In the genomic region with DNA sequence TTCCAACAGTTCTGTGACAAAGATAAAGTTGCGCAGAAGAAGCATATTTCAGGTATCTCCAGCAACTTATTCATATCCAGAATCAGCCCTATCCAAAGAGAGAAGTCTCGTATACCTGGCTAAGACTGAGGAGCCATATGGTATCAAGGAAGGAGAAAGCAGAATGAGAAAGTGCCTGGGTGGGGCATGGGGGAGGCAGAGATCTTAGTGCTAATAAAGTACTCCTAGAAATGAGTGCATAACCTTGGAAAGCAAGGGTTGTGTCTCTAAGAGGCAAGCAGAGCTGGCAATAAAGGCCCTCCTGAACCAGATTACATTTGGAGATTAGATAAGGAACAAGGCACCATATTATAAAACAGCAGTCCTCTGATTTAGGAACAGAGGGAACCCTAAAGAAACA, we compare ENCODE assay signal across 1 cellular context.
A peak's percentile ranks its signal among the peaks of the same experiment; 100 is the strongest.
TF ChIP-seq lines count a peak whose summit lies in the region.

No MANE protein-coding gene starts in this region.

TF ChIP-seq in K562, 482 proteins besides CTCF, POLR2A, EP300 and RAD21:
- TF ChIP-seq ZFPM2 (CRISPR knock-in tag; IDR thresholded peaks at IDR 0.05) = no peak
- TF ChIP-seq ATF7 (IDR thresholded peaks at IDR 0.05) = no peak
- TF ChIP-seq, protein P1, sequence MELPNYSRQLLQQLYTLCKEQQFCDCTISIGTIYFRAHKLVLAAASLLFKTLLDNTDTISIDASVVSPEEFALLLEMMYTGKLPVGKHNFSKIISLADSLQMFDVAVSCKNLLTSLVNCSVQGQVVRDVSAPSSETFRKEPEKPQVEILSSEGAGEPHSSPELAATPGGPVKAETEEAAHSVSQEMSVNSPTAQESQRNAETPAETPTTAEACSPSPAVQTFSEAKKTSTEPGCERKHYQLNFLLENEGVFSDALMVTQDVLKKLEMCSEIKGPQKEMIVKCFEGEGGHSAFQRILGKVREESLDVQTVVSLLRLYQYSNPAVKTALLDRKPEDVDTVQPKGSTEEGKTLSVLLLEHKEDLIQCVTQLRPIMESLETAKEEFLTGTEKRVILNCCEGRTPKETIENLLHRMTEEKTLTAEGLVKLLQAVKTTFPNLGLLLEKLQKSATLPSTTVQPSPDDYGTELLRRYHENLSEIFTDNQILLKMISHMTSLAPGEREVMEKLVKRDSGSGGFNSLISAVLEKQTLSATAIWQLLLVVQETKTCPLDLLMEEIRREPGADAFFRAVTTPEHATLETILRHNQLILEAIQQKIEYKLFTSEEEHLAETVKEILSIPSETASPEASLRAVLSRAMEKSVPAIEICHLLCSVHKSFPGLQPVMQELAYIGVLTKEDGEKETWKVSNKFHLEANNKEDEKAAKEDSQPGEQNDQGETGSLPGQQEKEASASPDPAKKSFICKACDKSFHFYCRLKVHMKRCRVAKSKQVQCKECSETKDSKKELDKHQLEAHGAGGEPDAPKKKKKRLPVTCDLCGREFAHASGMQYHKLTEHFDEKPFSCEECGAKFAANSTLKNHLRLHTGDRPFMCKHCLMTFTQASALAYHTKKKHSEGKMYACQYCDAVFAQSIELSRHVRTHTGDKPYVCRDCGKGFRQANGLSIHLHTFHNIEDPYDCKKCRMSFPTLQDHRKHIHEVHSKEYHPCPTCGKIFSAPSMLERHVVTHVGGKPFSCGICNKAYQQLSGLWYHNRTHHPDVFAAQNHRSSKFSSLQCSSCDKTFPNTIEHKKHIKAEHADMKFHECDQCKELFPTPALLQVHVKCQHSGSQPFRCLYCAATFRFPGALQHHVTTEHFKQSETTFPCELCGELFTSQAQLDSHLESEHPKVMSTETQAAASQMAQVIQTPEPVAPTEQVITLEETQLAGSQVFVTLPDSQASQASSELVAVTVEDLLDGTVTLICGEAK (IDR thresholded peaks at IDR 0.05) = peak; percentile 62
- TF ChIP-seq, protein P1 (CRISPR knock-in tag; IDR thresholded peaks at IDR 0.05) = no peak
- TF ChIP-seq MTA2 (IDR thresholded peaks at IDR 0.05; ENCODE audit: low read depth) = no peak
- TF ChIP-seq DPF2 (IDR thresholded peaks at IDR 0.05) = peak; percentile 30; the same call in 1 of the 2 replicates
- TF ChIP-seq, protein P2, sequence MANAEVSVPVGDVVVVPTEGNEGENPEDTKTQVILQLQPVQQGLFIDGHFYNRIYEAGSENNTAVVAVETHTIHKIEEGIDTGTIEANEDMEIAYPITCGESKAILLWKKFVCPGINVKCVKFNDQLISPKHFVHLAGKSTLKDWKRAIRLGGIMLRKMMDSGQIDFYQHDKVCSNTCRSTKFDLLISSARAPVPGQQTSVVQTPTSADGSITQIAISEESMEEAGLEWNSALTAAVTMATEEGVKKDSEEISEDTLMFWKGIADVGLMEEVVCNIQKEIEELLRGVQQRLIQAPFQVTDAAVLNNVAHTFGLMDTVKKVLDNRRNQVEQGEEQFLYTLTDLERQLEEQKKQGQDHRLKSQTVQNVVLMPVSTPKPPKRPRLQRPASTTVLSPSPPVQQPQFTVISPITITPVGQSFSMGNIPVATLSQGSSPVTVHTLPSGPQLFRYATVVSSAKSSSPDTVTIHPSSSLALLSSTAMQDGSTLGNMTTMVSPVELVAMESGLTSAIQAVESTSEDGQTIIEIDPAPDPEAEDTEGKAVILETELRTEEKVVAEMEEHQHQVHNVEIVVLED (CRISPR knock-in tag; IDR thresholded peaks at IDR 0.05) = no peak
- no peak for TF ChIP-seq ZNF217 (CRISPR knock-in tag; IDR thresholded peaks at IDR 0.05)
- no peak for TF ChIP-seq PCBP1 (IDR thresholded peaks at IDR 0.05; ENCODE audit: low read depth, low read length, poor library complexity, severe bottlenecking)
- TF ChIP-seq HDAC1 (IDR thresholded peaks at IDR 0.05) = 0 out of 4 replicates have a peak, but pooled peaks of 1 of the 2 experiments have one; percentile 10
- 0 out of 2 replicates have a peak, but pooled peaks have one; percentile 28 for TF ChIP-seq GATAD2A (IDR thresholded peaks at IDR 0.05)
- TF ChIP-seq FOXJ3 (CRISPR knock-in tag; IDR thresholded peaks at IDR 0.05) = no peak
- TF ChIP-seq SMARCE1 (IDR thresholded peaks at IDR 0.05) = peak; percentile 33; the same call in 1 of the 2 replicates
- TF ChIP-seq, protein P3, sequence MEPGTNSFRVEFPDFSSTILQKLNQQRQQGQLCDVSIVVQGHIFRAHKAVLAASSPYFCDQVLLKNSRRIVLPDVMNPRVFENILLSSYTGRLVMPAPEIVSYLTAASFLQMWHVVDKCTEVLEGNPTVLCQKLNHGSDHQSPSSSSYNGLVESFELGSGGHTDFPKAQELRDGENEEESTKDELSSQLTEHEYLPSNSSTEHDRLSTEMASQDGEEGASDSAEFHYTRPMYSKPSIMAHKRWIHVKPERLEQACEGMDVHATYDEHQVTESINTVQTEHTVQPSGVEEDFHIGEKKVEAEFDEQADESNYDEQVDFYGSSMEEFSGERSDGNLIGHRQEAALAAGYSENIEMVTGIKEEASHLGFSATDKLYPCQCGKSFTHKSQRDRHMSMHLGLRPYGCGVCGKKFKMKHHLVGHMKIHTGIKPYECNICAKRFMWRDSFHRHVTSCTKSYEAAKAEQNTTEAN (CRISPR knock-in tag; IDR thresholded peaks at IDR 0.05) = no peak
TF ChIP-seq in K562: peak in this region for 5.
